In genomic region chr17:59141860-59142259, GRCh38 we compare ENCODE assay signal across 28 cellular contexts.
"Had no signal": no experiment of that assay in that cellular context is flagged by ENCODE, and none has a peak within 500 bp of the region (broad histone marks: within the 10 kb centered on the region; RNA-seq: fewer than 3 reads in every experiment).

No MANE protein-coding gene starts in this region.

- FAIRE-seq: RCC 7860, TTC549 had no signal

- H3K36me3 ChIP-seq: cardiac muscle cell had no signal

- H3K4me3 ChIP-seq: cardiac muscle cell, SJCRH30, SK-N-MC had no signal

- H3K9me3 ChIP-seq: SJCRH30 had no signal

- H3K27me3 ChIP-seq: cardiac muscle cell, SJCRH30 had no signal

- DNase-seq: activated CD4-positive, alpha-beta memory T cell treated with anti-CD3 and anti-CD28 coated beads for 36 hours; activated CD4-positive, alpha-beta T cell treated with anti-CD3 and anti-CD28 coated beads, Interleukin-2, amount 10 ng/mL, durations not matched to agents 7 days and 5 days; activated CD8-positive, alpha-beta memory T cell treated with anti-CD3 and anti-CD28 coated beads, Interleukin-2, amount 50 U/mL, for 4 hours; activated gamma-delta T cell treated with Interleukin-2 at 50 U/mL for 16 hours; activated naive CD4-positive, alpha-beta T cell treated with anti-CD3 and anti-CD28 coated beads for 36 hours; activated T-cell treated with anti-CD3 and anti-CD28 coated beads for 4 hours; activated T-cell treated with anti-CD3 and anti-CD28 coated beads, Interleukin-2, amount 50 U/mL, for 4 hours; anterior cingulate cortex; NCI-H1092 treated with DMSO at 0.1 percent for 48 hours; NCI-H1417; NCI-H146; NCI-H187; NCI-H2029 treated with DMSO at 0.1 percent for 48 hours; NCI-H2107; NCI-H2171; NCI-H510A; NCI-H526; NCI-H748 treated with DMSO at 0.1 percent for 48 hours; NK-92 treated with Interleukin-12 subunit alpha and Interleukin-12 subunit beta, amount 100 ng/mL, for 24 hours; PC-3; SHP77; SJCRH30; T1000 had no signal

- H3K27ac ChIP-seq: cardiac muscle cell, SJCRH30, SK-N-MC had no signal

- ATAC-seq: activated naive CD4-positive, alpha-beta T cell treated with anti-CD3 and anti-CD28 coated beads, Interleukin-2, amount 50 U/mL, for 72 hours; activated T-cell treated with anti-CD3 and anti-CD28 coated beads, Interleukin-2, amount 50 U/mL, for 4 hours; PC-3 had no signal

- H3K4me1 ChIP-seq: SJCRH30 had no signal
